8 cellular contexts compared by ENCODE assay signal in the genomic region with DNA sequence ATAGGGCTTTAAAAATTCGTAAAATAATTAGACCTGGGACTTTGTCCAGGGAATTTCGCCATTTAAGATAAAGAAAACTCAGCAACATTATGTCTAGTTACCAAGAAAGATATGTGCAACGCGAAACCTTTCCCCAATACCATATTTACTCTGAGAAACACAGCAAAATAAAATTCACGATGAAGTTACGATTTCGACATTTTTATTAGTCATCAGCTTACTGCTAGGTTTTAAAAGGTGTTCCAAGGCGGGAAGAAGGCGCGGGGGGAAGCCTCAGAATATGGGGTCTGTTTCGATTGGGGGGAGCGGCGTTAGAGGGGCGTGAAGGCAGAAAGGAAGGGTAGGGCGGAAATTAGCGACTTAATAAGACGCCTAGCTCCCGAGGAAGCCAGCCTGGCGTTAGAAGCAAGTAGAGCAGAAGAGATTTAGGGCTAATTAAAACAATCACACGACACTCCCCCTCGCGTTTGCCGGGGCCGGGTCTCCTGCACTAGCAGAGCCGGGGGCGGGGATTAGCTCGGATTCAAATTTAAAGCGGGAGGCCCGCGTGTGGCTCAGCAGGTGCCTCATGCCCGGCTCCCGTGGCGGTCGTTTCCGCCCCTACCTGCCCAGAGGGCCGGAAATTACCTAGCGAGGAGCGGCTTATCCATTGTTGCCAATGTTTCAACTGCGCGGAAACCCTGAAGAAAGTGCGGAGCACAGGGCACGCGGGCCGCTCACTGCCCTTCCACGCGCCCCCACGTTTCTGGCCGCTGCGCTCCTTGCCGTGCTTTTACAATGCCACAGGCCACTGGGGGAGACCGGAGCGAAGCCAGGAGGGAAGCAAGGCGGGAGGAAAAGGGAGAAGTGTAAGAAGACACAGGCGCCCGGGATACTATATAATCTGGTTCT. TPM values are rescaled to one million over a fixed set of nuclear protein-coding genes. Genes with fewer than 3 reads are reported as not detected.
A peak's percentile ranks its signal among the peaks of the same experiment; 100 is the strongest.
DNase-seq lines count a peak whose midpoint lies in the region; ATAC-seq and TF ChIP-seq lines count a peak whose summit lies in the region.

No MANE protein-coding gene starts in this region.

- H3K27ac ChIP-seq in transverse colon: peak overlapping the region; percentile 92 to 100 (median 96)

- H3K4me3 ChIP-seq in GM12875 (ENCODE audit: low read depth, low read length) (peak overlapping the region; percentile 90), transverse colon (peak overlapping the region; percentile 49 to 92 (median 82))

- POLR2A ChIA-PET in activated naive CD8-positive, alpha-beta T cell treated with anti-CD3 and anti-CD28 coated beads, Interleukin-2, amount 10 ng/mL, durations not matched to agents 7 days and 5 days (lab: Charles Lee): interaction anchor here (0.6 to 2.3 kb wide), 34 partner anchors 10 to 931 kb away, joined by 3 to 16 read pairs (median 4); a partner anchor contains a TSS

- peaks cover 4% of the 10 kb centered on the region for H3K36me3 Mint-ChIP-seq in activated naive CD8-positive, alpha-beta T cell treated with anti-CD3 and anti-CD28 coated beads, Interleukin-2, amount 10 ng/mL, durations not matched to agents 7 days and 5 days

- peak; percentile 41 for ATAC-seq in HG02759 (IDR thresholded peaks at IDR 0.05; ENCODE audit: unreplicated experiment)
- ATAC-seq in activated naive CD8-positive, alpha-beta T cell treated with anti-CD3 and anti-CD28 coated beads, Interleukin-2, amount 10 ng/mL, durations not matched to agents 7 days and 5 days (ENCODE audit: low read depth): peak; percentile 62

- TF ChIP-seq EP300 in transverse colon (IDR thresholded peaks at IDR 0.05; ENCODE audit: low read depth): no peak

- intact Hi-C loops in cardiac septum (cut with DNase I) (loop anchor here (2.0 to 5.0 kb wide), 3 partner anchors 153 to 717 kb away; a partner anchor contains a TSS), transverse colon (cut with DNase I; ENCODE audit: low total_unique reads) (no loop called here)

- in situ Hi-C loops in transverse colon (cut with MboI; ENCODE audit: low pct_ligation_motif_present in 1 of 4, low pct_unique_long_range_greater_than_20kb in 1 of 4, low sequenced_read_pairs in 3 of 4): loop anchor here in 1 of 4 donors (10.0 kb wide), 1 partner anchor 155 kb away; no protein-coding TSS in a partner anchor

- TF ChIP-seq CTCF in GM12875 (IDR thresholded peaks at IDR 0.05; ENCODE audit: borderline replicate concordance, insufficient read depth, low read depth, low read length) (no peak), transverse colon (IDR thresholded peaks at IDR 0.05) (peak in 3 of 5 experiments; percentile 12 to 44 (median 39))

- H3K27me3 ChIP-seq in transverse colon: no peaks in the 10 kb centered on the region

- 0 to 1% methylated on average over 23 to 44 of the region's 55 CpGs for WGBS in transverse colon (ENCODE audit: low coverage in 1 of 2), 2 donors

- peaks cover 3% of the 10 kb centered on the region for H3K9me3 Mint-ChIP-seq in activated naive CD8-positive, alpha-beta T cell treated with anti-CD3 and anti-CD28 coated beads, Interleukin-2, amount 10 ng/mL, durations not matched to agents 7 days and 5 days

- H3K4me1 Mint-ChIP-seq in activated naive CD8-positive, alpha-beta T cell treated with anti-CD3 and anti-CD28 coated beads, Interleukin-2, amount 10 ng/mL, durations not matched to agents 7 days and 5 days: peaks cover 27% of the 10 kb centered on the region

- H3K27me3 Mint-ChIP-seq in activated naive CD8-positive, alpha-beta T cell treated with anti-CD3 and anti-CD28 coated beads, Interleukin-2, amount 10 ng/mL, durations not matched to agents 7 days and 5 days: no peaks in the 10 kb centered on the region

- peaks cover 10 to 33% (median 23%) of the 10 kb centered on the region in 4 donors for H3K4me1 ChIP-seq in transverse colon

- peak overlapping the region; percentile 98 for H3K27ac Mint-ChIP-seq in activated naive CD8-positive, alpha-beta T cell treated with anti-CD3 and anti-CD28 coated beads, Interleukin-2, amount 10 ng/mL, durations not matched to agents 7 days and 5 days

- TF ChIP-seq POLR2A in transverse colon (IDR thresholded peaks at IDR 0.05): peak; percentile 58

- H3K36me3 ChIP-seq in transverse colon: no peaks in the 10 kb centered on the region

- peak overlapping the region; percentile 94 for H3K4me3 Mint-ChIP-seq in activated naive CD8-positive, alpha-beta T cell treated with anti-CD3 and anti-CD28 coated beads, Interleukin-2, amount 10 ng/mL, durations not matched to agents 7 days and 5 days

- no peaks in the 10 kb centered on the region for H3K9me3 ChIP-seq in transverse colon

- DNase-seq in NCI-H128 (lab: John Stamatoyannopoulos, UW; ENCODE audit: unreplicated experiment) (peak; percentile 97), SKM-1 treated with dmso at 0.1 percent for 144 hours (lab: John Stamatoyannopoulos, UW; ENCODE audit: unreplicated experiment) (peak; percentile 96), cardiac septum (ENCODE audit: low spot score) (peak; percentile 85), pons (ENCODE audit: low spot score) (peak; percentile 59), transverse colon (peak; percentile 93)
- DNase-seq in activated naive CD8-positive, alpha-beta T cell treated with anti-CD3 and anti-CD28 coated beads, Interleukin-2, amount 10 ng/mL, durations not matched to agents 7 days and 5 days: peak; percentile 89

RNA-seq across cellular contexts. Expression of a gene that starts 0.8 kb away (rescaled TPM):
- 10 to 100 TPM; 25.6 to 28.0 TPM for total RNA-seq in activated naive CD8-positive, alpha-beta T cell treated with anti-CD3 and anti-CD28 coated beads, Interleukin-2, amount 10 ng/mL, durations not matched to agents 7 days and 5 days
- total RNA-seq in cardiac septum (9.9 TPM), transverse colon (10 to 100 TPM in 3 of 4 donors, 1 to 10 TPM in 1; 6.6 to 31.8 (median 19.0) TPM)

Comparison
In these comparisons a context has a peak if more than half of its experiments do, and no peak if none do; other contexts are left out.
1. Peak in every context shown above with its lines: DNase-seq, ATAC-seq, H3K4me3 ChIP-seq and H3K27ac ChIP-seq.